In genomic region chr7:55073051-55073511, GRCh38 we compare ENCODE assay signal across 7 cellular contexts. TPM values are rescaled to one million over a fixed set of nuclear protein-coding genes. Genes with fewer than 3 reads are reported as not detected.
DNase-seq lines count a peak whose midpoint lies in the region; ATAC-seq and TF ChIP-seq lines count a peak whose summit lies in the region.

No MANE protein-coding gene starts in this region.

- peak; percentile 65 for ATAC-seq in GM18517 (IDR thresholded peaks at IDR 0.05; ENCODE audit: unreplicated experiment)
- ATAC-seq in GM21825 (IDR thresholded peaks at IDR 0.05; ENCODE audit: unreplicated experiment): peak; percentile 55
- peak in 1 of 2 donors; percentile 25 for ATAC-seq in lower lobe of right lung

- H3K27me3 ChIP-seq in lower lobe of right lung (ENCODE audit: low read depth): no peaks in the 10 kb centered on the region

- intact Hi-C loops in lower lobe of right lung (cut with DNase I): no loop called here

- H3K4me3 ChIP-seq in lower lobe of right lung: no peak overlapping the region

- H3K27ac ChIP-seq in lower lobe of right lung: peak overlapping the region; percentile 77

- H3K9me3 ChIP-seq in lower lobe of right lung: no peaks in the 10 kb centered on the region

- peaks cover 41% of the 10 kb centered on the region for H3K4me1 ChIP-seq in lower lobe of right lung

- DNase-seq in MV-4-11 (lab: John Stamatoyannopoulos, UW) (peak; percentile 70), lower lobe of right lung (no peak), DMS 273 treated with DMSO at 0.1 percent for 48 hours (lab: John Stamatoyannopoulos, UW) (no peak), NCI-H526 (lab: John Stamatoyannopoulos, UW) (no peak), amniotic stem cell (lab: John Stamatoyannopoulos, UW) (no peak)

- no peaks in the 10 kb centered on the region for H3K36me3 ChIP-seq in lower lobe of right lung

- TF ChIP-seq CTCF in lower lobe of right lung (IDR thresholded peaks at IDR 0.05): no peak

RNA-seq across cellular contexts. Expression of gene EGFR, which starts 54.3 kb away (rescaled TPM):
- 62.7 TPM for total RNA-seq in lower lobe of right lung
